Comparison of ENCODE assay signal across 9 cellular contexts in the genomic region with DNA sequence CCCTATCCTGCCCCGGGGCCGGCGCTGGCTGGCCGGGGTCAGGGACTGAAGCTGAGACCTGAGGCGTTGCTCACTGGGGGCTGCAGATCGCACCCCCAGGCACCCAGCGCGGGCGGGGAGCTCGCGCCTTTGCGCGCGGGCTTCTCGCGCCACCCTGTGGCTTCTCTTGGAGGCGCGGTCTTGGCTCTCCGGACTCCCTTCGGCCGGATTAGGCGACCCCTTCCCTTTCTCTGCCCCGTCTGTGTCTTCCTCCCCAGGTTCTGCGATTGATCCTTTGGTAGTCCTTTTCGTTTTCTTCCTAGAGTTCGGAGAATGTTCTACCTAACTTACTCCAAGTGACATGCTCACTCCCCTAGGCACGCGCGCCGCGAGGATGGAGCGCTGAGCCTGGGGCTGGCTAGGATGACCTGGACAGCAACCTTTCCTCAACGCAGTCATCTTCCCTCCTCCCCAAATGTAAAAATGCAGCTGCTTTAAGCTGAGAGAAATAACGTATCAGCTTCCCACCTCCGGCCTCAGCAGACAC. TPM values are rescaled to one million over a fixed set of nuclear protein-coding genes. Genes with fewer than 3 reads are reported as not detected.
DNase-seq lines count a peak whose midpoint lies in the region; ATAC-seq, FAIRE-seq and TF ChIP-seq lines count a peak whose summit lies in the region.
"Had no signal": no experiment of that assay in that cellular context is flagged by ENCODE, and none has a peak within 500 bp of the region (broad histone marks: within the 10 kb centered on the region; RNA-seq: fewer than 3 reads in every experiment).

No MANE protein-coding gene starts in this region.

- H3K4me1 ChIP-seq in K562 (replicated peaks in 1 of 2; ENCODE audit: control insufficient read depth in 2 of 2, insufficient read depth in 2 of 2, low read length in 2 of 2) (peaks cover 75 to 82% of the 10 kb centered on the region in 2 experiments), iPS-20b (ENCODE audit: insufficient read depth, low read length) (peaks cover 5% of the 10 kb centered on the region; the same call in 1 of the 2 replicates), small intestine (ENCODE audit: control insufficient read depth in 2 of 2, insufficient read depth in 1 of 2, low read depth in 1 of 2, low read length in 1 of 2) (peaks cover 0 to 2% of the 10 kb centered on the region in 2 donors)

- ATAC-seq in K562, result peak; percentile 78

- H3K9me3 ChIP-seq in K562 (replicated peaks; ENCODE audit: control insufficient read depth, insufficient read depth, low read depth, low read length), result no peaks in the 10 kb centered on the region
- H3K9me3 ChIP-seq in iPS-20b (ENCODE audit: insufficient read depth, low read depth, low read length), result peaks cover 4% of the 10 kb centered on the region; the same call in 1 of the 2 replicates
- no peaks in the 10 kb centered on the region for H3K9me3 ChIP-seq in small intestine (ENCODE audit: control insufficient read depth, low read depth)

- POLR2A ChIA-PET in K562 (lab: Yijun Ruan, JAX), result interaction anchor here (0.5 to 2.3 kb wide), 19 partner anchors 10 to 507 kb away, joined by 3 to 17 read pairs (median 4); partner anchors contain the start of genes HDGF, ISG20L2 and METTL25B

- H3K9me3 Mint-ChIP-seq in T-helper 2 cell treated with Interferon-gamma antibody and Interleukin-4, amounts not matched to agents 5 μg/mL and 100 μg/mL, for 36 hours, result no peaks in the 10 kb centered on the region

- no TSS peak for BruUV-seq in K562 (replicated peaks; lab: Mats Ljungman, UMichigan)

- peaks cover 43% of the 10 kb centered on the region for H3K27me3 Mint-ChIP-seq in T-helper 2 cell treated with Interferon-gamma antibody and Interleukin-4, amounts not matched to agents 5 μg/mL and 100 μg/mL, for 36 hours (ENCODE audit: low read depth)

- in situ Hi-C loops in K562 (cut with MboI), result loop anchor here (5.0 kb wide), 2 partner anchors 58 to 133 kb away; partner anchors contain the start of genes ISG20L2 and METTL25B

- H3K27ac Mint-ChIP-seq in T-helper 2 cell treated with Interferon-gamma antibody and Interleukin-4, amounts not matched to agents 5 μg/mL and 100 μg/mL, for 36 hours, result peak overlapping the region; percentile 28

- H3K27me3 ChIP-seq in K562 (ENCODE audit: control insufficient read depth in 2 of 2, insufficient read depth in 2 of 2, low read length in 2 of 2) (no peaks in the 10 kb centered on the region), iPS-20b (ENCODE audit: insufficient read depth, low read length) (peaks cover 92% of the 10 kb centered on the region), small intestine (ENCODE audit: control insufficient read depth in 2 of 2, insufficient read depth in 2 of 2, low read length in 2 of 2) (peaks cover 11 to 26% of the 10 kb centered on the region in 2 donors)

- H3K36me3 Mint-ChIP-seq in T-helper 2 cell treated with Interferon-gamma antibody and Interleukin-4, amounts not matched to agents 5 μg/mL and 100 μg/mL, for 36 hours (ENCODE audit: low read depth), result no peaks in the 10 kb centered on the region

- no peak for TF ChIP-seq POLR2A in K562 (conservative IDR thresholded peaks at IDR 0.05)

- H3K27ac ChIP-seq in K562 (ENCODE audit: extremely low read depth, low read depth, low read length), result no peak overlapping the region; the same call in 2 of the 3 replicates
- no peak overlapping the region for H3K27ac ChIP-seq in iPS-20b (ENCODE audit: low read length)
- no peak overlapping the region for H3K27ac ChIP-seq in small intestine (ENCODE audit: low read depth in 1 of 2, low read length in 1 of 2)

- H3K36me3 ChIP-seq in K562 (ENCODE audit: control insufficient read depth, insufficient read depth, low read length), result no peaks in the 10 kb centered on the region
- no peaks in the 10 kb centered on the region for H3K36me3 ChIP-seq in iPS-20b (ENCODE audit: insufficient read depth, low read depth, low read length)
- no peaks in the 10 kb centered on the region for H3K36me3 ChIP-seq in small intestine (ENCODE audit: control insufficient read depth in 2 of 2, insufficient read depth in 2 of 2, low read length in 2 of 2)

- peaks cover 28% of the 10 kb centered on the region; the same call in 2 of the 3 replicates for H3K79me2 ChIP-seq in K562 (ENCODE audit: control insufficient read depth, insufficient read depth, low read length)

- TF ChIP-seq EP300 in K562 (IDR thresholded peaks at IDR 0.05; ENCODE audit: low read length), result no peak

- TF ChIP-seq RAD21 in K562 (CRISPR knock-in tag; conservative IDR thresholded peaks at IDR 0.05 in 1 of 2, IDR thresholded peaks at IDR 0.05 in 1 of 2), result peak; percentile 89 to 94

- H3K4me3 ChIP-seq in K562 (peak overlapping the region; percentile 34), iPS-20b (ENCODE audit: low read length) (peak overlapping the region; percentile 73), small intestine (ENCODE audit: low read depth in 1 of 2, low read length in 2 of 2) (peak overlapping the region in 1 of 2 donors; percentile 39)

- peak; percentile 53 for DNase-seq in EL
- peak; percentile 52 for DNase-seq in KG1 (lab: John Stamatoyannopoulos, UW)
- DNase-seq in T-helper 2 cell treated with Interferon-gamma antibody and Interleukin-4, amounts not matched to agents 5 μg/mL and 100 μg/mL, for 36 hours (ENCODE audit: low spot score), result peak; percentile 61
- DNase-seq in K562 (ENCODE audit: extremely low read depth in 1 of 4, low spot score in 3 of 4), result peak; percentile 80 to 86 (median 80)
- peak; percentile 22 for DNase-seq in small intestine
- DNase-seq in NK-92 treated with Interleukin-12 subunit alpha and Interleukin-12 subunit beta, amount 100 ng/mL, for 24 hours (lab: John Stamatoyannopoulos, UW), result no peak
- no peak for DNase-seq in SIG-M5 (lab: John Stamatoyannopoulos, UW)

- peak overlapping the region; percentile 86 for H3K4me3 Mint-ChIP-seq in T-helper 2 cell treated with Interferon-gamma antibody and Interleukin-4, amounts not matched to agents 5 μg/mL and 100 μg/mL, for 36 hours

- CTCF ChIA-PET in K562 (lab: Yijun Ruan, JAX; ENCODE audit: low intra/inter-chr PET ratio), result interaction anchor here (1.0 to 3.3 kb wide), 10 partner anchors 20 to 172 kb away, joined by 3 to 31 read pairs (median 6); no protein-coding TSS in a partner anchor

- no peaks in the 10 kb centered on the region for H4K20me1 ChIP-seq in K562 (replicated peaks; ENCODE audit: control insufficient read depth, insufficient read depth, low read length)

- no peaks in the 10 kb centered on the region for H3K9me1 ChIP-seq in K562 (ENCODE audit: control insufficient read depth, insufficient read depth, low read length)

- H3K4me1 Mint-ChIP-seq in T-helper 2 cell treated with Interferon-gamma antibody and Interleukin-4, amounts not matched to agents 5 μg/mL and 100 μg/mL, for 36 hours (ENCODE audit: low read depth), result peaks cover 48% of the 10 kb centered on the region

- peak; percentile 83 to 90 (median 85) for TF ChIP-seq CTCF in K562 (IDR thresholded peaks at IDR 0.05 in 2 of 3, conservative IDR thresholded peaks at IDR 0.05 in 1 of 3; ENCODE audit: insufficient read depth in 2 of 3, low read depth in 1 of 3, low read length in 3 of 3)

- peak overlapping the region; percentile 90 for H3K4me2 ChIP-seq in K562 (ENCODE audit: insufficient read depth, low read length)

- 1% methylated on average over 32 of the region's 35 CpGs for WGBS in K562 (ENCODE audit: insufficient coverage, low coverage, missing lambda C conversion rate)
- WGBS in small intestine, 3 donors, result 1 to 4% (median 3%) methylated on average over 35 of the region's 35 CpGs

- intact Hi-C loops in K562 (cut with micrococcal nuclease), result loop anchor here (1.0 to 5.0 kb wide), 5 partner anchors 21 to 173 kb away; no protein-coding TSS in a partner anchor

- FAIRE-seq in K562 (lab: Jason Lieb, UNC), result peak; percentile 69
- FAIRE-seq in small intestine (lab: Jason Lieb, UNC), result no peak

- peak overlapping the region; percentile 30 to 78; a peak in 3 of 4 replicates for H3K9ac ChIP-seq in K562 (ENCODE audit: insufficient read depth in 1 of 2, low read depth in 2 of 2, low read length in 2 of 2)
- no peak overlapping the region for H3K9ac ChIP-seq in iPS-20b (ENCODE audit: low read depth, low read length)

- peak overlapping the region; percentile 86 for H2AFZ ChIP-seq in K562 (ENCODE audit: low read depth, low read length)

RNA-seq across cellular contexts. Expression of gene NTRK1, which starts 0.5 kb away (rescaled TPM):
- 54.2 and 208 TPM in 2 replicates for total RNA-seq in K562 (2011; cell fraction: chromatin; rRNA removed; ENCODE audit: low replicate concordance)
- 116 and 182 TPM in 2 replicates for total RNA-seq in K562 (2011; cell fraction: nucleolus; rRNA removed)
- 78.5 and 79.4 TPM in 2 replicates for total RNA-seq in K562 (2011; cell fraction: nucleoplasm; rRNA removed)
- total RNA-seq in K562 (2014; rRNA removed) (22.4 and 23.1 TPM in 2 replicates), K562 (2014; rRNA removed; fragmentation: Illumina TruSeq; extraction: Trizol) (3.3 and 4.8 TPM in 2 replicates), K562 (2015; rRNA removed; fragmentation: Illumina TruSeq; extraction: Trizol) (4.0 and 4.2 TPM in 2 replicates), K562 (2021) (28.0 and 30.0 TPM in 2 replicates)
- polyA plus RNA-seq in K562 (2011; rRNA removed) (18.2 and 21.5 TPM in 2 replicates), K562 (2014; fragmentation: Illumina TruSeq; extraction: Trizol) (7.9 and 16.1 TPM in 2 replicates), K562 (2014; fragmentation: Nextera tagmentation; extraction: Ambion mirVana) (1 to 10 TPM in 1 of 2 experiments, under 1 TPM in 1; 0.46 to 2.3 TPM), K562 (2014; rRNA removed) (23.3 and 26.2 TPM in 2 replicates), small intestine (under 1 TPM in 1 of 3 donors, not detected in 2; 0.67 TPM)
- polyA plus RNA-seq in K562 (2011; cell fraction: cytosol; rRNA removed), result 16.8 and 66.3 TPM in 2 replicates
- 93.6 and 258 TPM in 2 replicates for polyA plus RNA-seq in K562 (2011; cell fraction: nucleus; rRNA removed)
- 23.1 and 95.0 TPM in 2 replicates for polyA plus RNA-seq in K562 (2012)
- polyA minus RNA-seq in K562 (2011; rRNA and poly(A)+ RNA removed), result 5.4 and 15.6 TPM in 2 replicates
- polyA minus RNA-seq in K562 (2011; cell fraction: cytosol; rRNA and poly(A)+ RNA removed), result 13.1 and 24.5 TPM in 2 replicates
- polyA minus RNA-seq in K562 (2011; cell fraction: nucleus; rRNA and poly(A)+ RNA removed), result 19.4 and 42.9 TPM in 2 replicates
- total RNA-seq: dermis microvascular lymphatic vessel endothelial cell had no signal

RNA-seq across cellular contexts. Expression of gene INSRR, which starts 1.3 kb away (rescaled TPM):
- 0.14 and 1.6 TPM in 2 replicates for total RNA-seq in K562 (2011; cell fraction: chromatin; rRNA removed; ENCODE audit: low replicate concordance)
- 0.66 and 0.67 TPM in 2 replicates for total RNA-seq in K562 (2011; cell fraction: nucleolus; rRNA removed)
- 0.44 and 0.46 TPM in 2 replicates for total RNA-seq in K562 (2011; cell fraction: nucleoplasm; rRNA removed)
- total RNA-seq in K562 (2014; rRNA removed), result 0.08 TPM in 1 of 2 replicates, not detected in the other
- 0.04 TPM in 1 of 2 replicates, not detected in the other for total RNA-seq in K562 (2014; rRNA removed; fragmentation: Illumina TruSeq; extraction: Trizol)
- total RNA-seq in K562 (2015; rRNA removed; fragmentation: Illumina TruSeq; extraction: Trizol), result 0.04 and 0.07 TPM in 2 replicates
- total RNA-seq in K562 (2021), result 0.18 TPM in 2 replicates
- 0.06 and 0.07 TPM in 2 replicates for polyA plus RNA-seq in K562 (2011; rRNA removed)
- polyA plus RNA-seq in K562 (2011; cell fraction: cytosol; rRNA removed), result 0.04 and 0.16 TPM in 2 replicates
- polyA plus RNA-seq in K562 (2011; cell fraction: nucleus; rRNA removed), result 0.44 and 1.7 TPM in 2 replicates
- polyA plus RNA-seq in K562 (2012), result 0.25 and 0.83 TPM in 2 replicates
- polyA plus RNA-seq in K562 (2014; fragmentation: Illumina TruSeq; extraction: Trizol), result 0.03 and 0.06 TPM in 2 replicates
- not detected for polyA plus RNA-seq in K562 (2014; fragmentation: Nextera tagmentation; extraction: Ambion mirVana)
- 0.07 and 0.12 TPM in 2 replicates for polyA plus RNA-seq in K562 (2014; rRNA removed)
- polyA minus RNA-seq in K562 (2011; rRNA and poly(A)+ RNA removed), result 0.09 and 0.21 TPM in 2 replicates
- polyA minus RNA-seq in K562 (2011; cell fraction: cytosol; rRNA and poly(A)+ RNA removed), result not detected in 2 replicates
- polyA minus RNA-seq in K562 (2011; cell fraction: nucleus; rRNA and poly(A)+ RNA removed), result 0.33 and 0.81 TPM in 2 replicates
- polyA plus RNA-seq in small intestine, result under 1 TPM in 1 of 3 donors, not detected in 2; 0.01 TPM
- total RNA-seq: dermis microvascular lymphatic vessel endothelial cell had no signal

RNA-seq across cellular contexts. Expression of gene PEAR1, which starts 33.3 kb away (rescaled TPM):
- 6.2 and 13.8 TPM in 2 replicates for total RNA-seq in K562 (2011; cell fraction: chromatin; rRNA removed; ENCODE audit: low replicate concordance)
- total RNA-seq in K562 (2011; cell fraction: nucleolus; rRNA removed), result 11.7 and 12.5 TPM in 2 replicates
- total RNA-seq in K562 (2011; cell fraction: nucleoplasm; rRNA removed), result 6.5 and 7.2 TPM in 2 replicates
- total RNA-seq in K562 (2014; rRNA removed), result 6.4 and 12.7 TPM in 2 replicates
- 2.5 and 2.6 TPM in 2 replicates for total RNA-seq in K562 (2014; rRNA removed; fragmentation: Illumina TruSeq; extraction: Trizol)
- 5.9 and 6.0 TPM in 2 replicates for total RNA-seq in K562 (2015; rRNA removed; fragmentation: Illumina TruSeq; extraction: Trizol)
- total RNA-seq in K562 (2021), result 5.2 and 6.1 TPM in 2 replicates
- polyA plus RNA-seq in K562 (2011; rRNA removed), result 13.9 and 16.6 TPM in 2 replicates
- polyA plus RNA-seq in K562 (2011; cell fraction: cytosol; rRNA removed), result 17.4 and 33.0 TPM in 2 replicates
- polyA plus RNA-seq in K562 (2011; cell fraction: nucleus; rRNA removed), result 30.0 and 34.3 TPM in 2 replicates
- polyA plus RNA-seq in K562 (2012), result 5.5 and 7.2 TPM in 2 replicates
- 6.8 and 9.8 TPM in 2 replicates for polyA plus RNA-seq in K562 (2014; fragmentation: Illumina TruSeq; extraction: Trizol)
- polyA plus RNA-seq in K562 (2014; fragmentation: Nextera tagmentation; extraction: Ambion mirVana), result 1 to 10 TPM in 1 of 2 experiments, under 1 TPM in 1; 0.87 to 1.1 TPM
- polyA plus RNA-seq in K562 (2014; rRNA removed), result 7.0 and 9.1 TPM in 2 replicates
- polyA minus RNA-seq in K562 (2011; rRNA and poly(A)+ RNA removed), result 6.3 and 7.1 TPM in 2 replicates
- polyA minus RNA-seq in K562 (2011; cell fraction: cytosol; rRNA and poly(A)+ RNA removed), result 7.3 and 8.2 TPM in 2 replicates
- 6.3 and 12.1 TPM in 2 replicates for polyA minus RNA-seq in K562 (2011; cell fraction: nucleus; rRNA and poly(A)+ RNA removed)
- 1 to 10 TPM in 1 of 3 donors, under 1 TPM in 2; 0.22 to 6.5 (median 0.81) TPM for polyA plus RNA-seq in small intestine

RNA-seq across cellular contexts. Expression of gene SH2D2A, which starts 43.5 kb away (rescaled TPM):
- 15.3 and 26.9 TPM in 2 replicates for total RNA-seq in K562 (2011; cell fraction: chromatin; rRNA removed; ENCODE audit: low replicate concordance)
- 16.2 and 18.2 TPM in 2 replicates for total RNA-seq in K562 (2011; cell fraction: nucleolus; rRNA removed)
- total RNA-seq in K562 (2011; cell fraction: nucleoplasm; rRNA removed), result 20.7 and 27.8 TPM in 2 replicates
- total RNA-seq in K562 (2014; rRNA removed) (27.7 and 36.0 TPM in 2 replicates), K562 (2014; rRNA removed; fragmentation: Illumina TruSeq; extraction: Trizol) (4.8 and 6.9 TPM in 2 replicates), K562 (2015; rRNA removed; fragmentation: Illumina TruSeq; extraction: Trizol) (6.3 and 8.4 TPM in 2 replicates), K562 (2021) (33.6 TPM in 2 replicates)
- polyA plus RNA-seq in K562 (2011; rRNA removed) (5.7 and 9.7 TPM in 2 replicates), K562 (2014; fragmentation: Illumina TruSeq; extraction: Trizol) (20.0 and 21.2 TPM in 2 replicates), K562 (2014; fragmentation: Nextera tagmentation; extraction: Ambion mirVana) (1 to 10 TPM in 1 of 2 experiments, under 1 TPM in 1; 0.89 to 1.1 TPM), K562 (2014; rRNA removed) (20.8 and 21.4 TPM in 2 replicates), small intestine (1 to 10 TPM in 2 of 3 donors, under 1 TPM in 1; 0.89 to 2.7 (median 2.2) TPM)
- 12.6 and 29.0 TPM in 2 replicates for polyA plus RNA-seq in K562 (2011; cell fraction: cytosol; rRNA removed)
- polyA plus RNA-seq in K562 (2011; cell fraction: nucleus; rRNA removed), result 10.6 and 25.9 TPM in 2 replicates
- 30.7 and 34.5 TPM in 2 replicates for polyA plus RNA-seq in K562 (2012)
- 2.2 and 4.8 TPM in 2 replicates for polyA minus RNA-seq in K562 (2011; rRNA and poly(A)+ RNA removed)
- 11.6 and 16.2 TPM in 2 replicates for polyA minus RNA-seq in K562 (2011; cell fraction: cytosol; rRNA and poly(A)+ RNA removed)
- polyA minus RNA-seq in K562 (2011; cell fraction: nucleus; rRNA and poly(A)+ RNA removed), result 10.4 and 13.3 TPM in 2 replicates

Comparison
In these comparisons a context has a peak if more than half of its experiments do, and no peak if none do; other contexts are left out.
1. DNase-seq: peak in EL (single experiment), KG1 (single experiment), T-helper 2 cell treated with Interferon-gamma antibody and Interleukin-4, amounts not matched to agents 5 μg/mL and 100 μg/mL, for 36 hours (single experiment), K562 (4 of 4) and small intestine (single experiment); none in NK-92 treated with Interleukin-12 subunit alpha and Interleukin-12 subunit beta, amount 100 ng/mL, for 24 hours (single experiment) and SIG-M5 (single experiment).